Comparison of ENCODE assay signal across 13 cellular contexts in the genomic region with DNA sequence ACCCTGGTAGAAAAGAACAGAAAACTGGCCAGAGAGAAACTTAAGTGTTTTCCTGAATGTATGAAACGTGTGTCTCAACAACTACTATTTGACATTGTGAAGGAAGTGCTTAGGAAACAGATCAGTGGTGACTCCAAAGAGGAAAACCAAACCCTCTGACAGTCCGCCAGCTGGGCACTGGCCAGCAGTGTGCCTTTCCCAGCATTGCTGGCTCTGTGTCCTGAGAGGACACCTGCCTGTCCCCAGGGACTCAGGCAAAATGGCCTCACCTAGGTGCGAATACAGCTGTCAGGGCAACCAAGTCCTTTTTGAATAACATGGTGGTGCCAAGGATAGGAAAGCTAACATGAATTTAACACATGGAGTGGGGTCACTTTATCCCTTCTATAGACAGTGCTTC.
DNase-seq lines count a peak whose midpoint lies in the region; ATAC-seq and TF ChIP-seq lines count a peak whose summit lies in the region.
"Had no signal": no experiment of that assay in that cellular context is flagged by ENCODE, and none has a peak within 500 bp of the region (broad histone marks: within the 10 kb centered on the region; RNA-seq: fewer than 3 reads in every experiment).

No MANE protein-coding gene starts in this region.

- DNase-seq in AG08395 (ENCODE audit: low spot score) (peak; percentile 20), NCI-H1092 (lab: John Stamatoyannopoulos, UW) (peak; percentile 97), breast epithelium (ENCODE audit: low spot score in 2 of 2) (peak; percentile 56 to 65), midbrain (lab: John Stamatoyannopoulos, UW) (peak; percentile 8), islet precursor cell (no peak)
- DNase-seq: Calu3, NCI-H226, PC-3 had no signal

- TF ChIP-seq CTCF in breast epithelium (IDR thresholded peaks at IDR 0.05), result no peak

- no peaks in the 10 kb centered on the region for H3K27me3 ChIP-seq in breast epithelium
- H3K27me3 ChIP-seq: MG63 had no signal

- no peak overlapping the region for H3K4me3 ChIP-seq in breast epithelium
- H3K4me3 ChIP-seq: GM23338, MG63 had no signal

- H3K4me1 ChIP-seq in breast epithelium, result no peaks in the 10 kb centered on the region

- intact Hi-C loops in breast epithelium (cut with DNase I; ENCODE audit: low total_unique reads), result no loop called here

- peak overlapping the region in 1 of 2 donors; percentile 33 for H3K27ac ChIP-seq in breast epithelium

- H3K9me3 ChIP-seq in breast epithelium, result no peaks in the 10 kb centered on the region
- H3K9me3 ChIP-seq: MG63 had no signal

- TF ChIP-seq POLR2A in breast epithelium (IDR thresholded peaks at IDR 0.05), result no peak

- H3K36me3 ChIP-seq in breast epithelium, result no peaks in the 10 kb centered on the region
- H3K36me3 ChIP-seq: MG63 had no signal

- no peak for ATAC-seq in GM21825 (IDR thresholded peaks at IDR 0.05; ENCODE audit: unreplicated experiment)
- ATAC-seq in GM18517 (IDR thresholded peaks at IDR 0.05; ENCODE audit: unreplicated experiment), result no peak
- ATAC-seq in GM21576 (IDR thresholded peaks at IDR 0.05; ENCODE audit: unreplicated experiment), result no peak
- ATAC-seq: GM23338, PC-3 had no signal
